Comparison of ENCODE assay signal across 8 cellular contexts in genomic region chr2:118224144-118224887, GRCh38.
DNase-seq lines count a peak whose midpoint lies in the region; ATAC-seq lines count a peak whose summit lies in the region.

No MANE protein-coding gene starts in this region.

- DNase-seq in activated T-cell treated with anti-CD3 and anti-CD28 coated beads, Interleukin-2, amount 50 U/mL, for 72 hours = peak; percentile 42 to 50
- peak; percentile 15 to 22 for DNase-seq in stimulated activated CD4-positive, alpha-beta T cell treated with anti-CD3 and anti-CD28 coated beads, Interleukin-1b, Interleukin-23, amount 100 ng/mL, for 4 hours (ENCODE audit: low read depth in 2 of 2)
- DNase-seq in HPDE6-E6E7 (ENCODE audit: extremely low spot score) (no peak), DMS79 (lab: John Stamatoyannopoulos, UW) (no peak)

- H3K4me2 ChIP-seq in BLaER1 = peak overlapping the region; percentile 76

- no peaks in the 10 kb centered on the region for H3K9me3 ChIP-seq in BLaER1

- ATAC-seq in GM19438 (IDR thresholded peaks at IDR 0.05; ENCODE audit: low read depth, unreplicated experiment) (peak; percentile 57), HG03571 (IDR thresholded peaks at IDR 0.05; ENCODE audit: unreplicated experiment) (peak; percentile 69)
- ATAC-seq in activated T-cell treated with anti-CD3 and anti-CD28 coated beads, Interleukin-2, amount 50 U/mL, for 72 hours (replicated peaks in 1 of 2) = peak; percentile 78 to 81

- H3K4me3 Mint-ChIP-seq in activated T-cell treated with anti-CD3 and anti-CD28 coated beads, Interleukin-2, amount 50 U/mL, for 72 hours = peak overlapping the region; percentile 83 to 95

- peaks cover 71% of the 10 kb centered on the region for H3K27me3 ChIP-seq in BLaER1

- H3K27ac ChIP-seq in BLaER1 = no peak overlapping the region

- no peaks in the 10 kb centered on the region for H3K9me3 Mint-ChIP-seq in activated T-cell treated with anti-CD3 and anti-CD28 coated beads, Interleukin-2, amount 50 U/mL, for 72 hours

- peaks cover 14% of the 10 kb centered on the region for H3K4me1 ChIP-seq in BLaER1

- peaks cover 31% of the 10 kb centered on the region for H3K4me1 Mint-ChIP-seq in activated T-cell treated with anti-CD3 and anti-CD28 coated beads, Interleukin-2, amount 50 U/mL, for 72 hours (ENCODE audit: low read depth)

- no peak overlapping the region; the same call in 1 of the 2 replicates for H3K9ac ChIP-seq in BLaER1

- peaks cover 34% of the 10 kb centered on the region for H4K20me1 ChIP-seq in BLaER1

- peaks cover 0 to 1% of the 10 kb centered on the region in 2 donors for H3K36me3 Mint-ChIP-seq in activated T-cell treated with anti-CD3 and anti-CD28 coated beads, Interleukin-2, amount 50 U/mL, for 72 hours (ENCODE audit: insufficient read depth in 2 of 2)

- H3K36me3 ChIP-seq in BLaER1 = no peaks in the 10 kb centered on the region

- H3K27ac Mint-ChIP-seq in activated T-cell treated with anti-CD3 and anti-CD28 coated beads, Interleukin-2, amount 50 U/mL, for 72 hours = peak overlapping the region; percentile 79

- H3K4me3 ChIP-seq in BLaER1 = peak overlapping the region; percentile 57
- H3K4me3 ChIP-seq in iPS-11a (ENCODE audit: low read depth, low read length) = peak overlapping the region; percentile 42

- peaks cover 76% of the 10 kb centered on the region for H3K27me3 Mint-ChIP-seq in activated T-cell treated with anti-CD3 and anti-CD28 coated beads, Interleukin-2, amount 50 U/mL, for 72 hours (ENCODE audit: low read depth)

Comparison
In these comparisons a context has a peak if more than half of its experiments do, and no peak if none do; other contexts are left out.
1. DNase-seq: peak in activated T-cell treated with anti-CD3 and anti-CD28 coated beads, Interleukin-2, amount 50 U/mL, for 72 hours (2 of 2) and stimulated activated CD4-positive, alpha-beta T cell treated with anti-CD3 and anti-CD28 coated beads, Interleukin-1b, Interleukin-23, amount 100 ng/mL, for 4 hours (2 of 2); none in HPDE6-E6E7 (single experiment) and DMS79 (single experiment).
2. Peak in every context shown above with its lines, with median percentiles within 50 percentile points of each other: ATAC-seq.